Comparison of ENCODE assay signal across 8 cellular contexts in genomic region chr5:176676361-176676824, GRCh38. TPM values are rescaled to one million over a fixed set of nuclear protein-coding genes. Genes with fewer than 3 reads are reported as not detected.
DNase-seq lines count a peak whose midpoint lies in the region; ATAC-seq and TF ChIP-seq lines count a peak whose summit lies in the region.

No MANE protein-coding gene starts in this region.

- DNase-seq in 8988T (peak; percentile 77), adipocyte (ENCODE audit: low read depth) (peak; percentile 29), lower leg skin (ENCODE audit: low spot score in 2 of 2) (no peak), DMS53 treated with DMSO at 0.1 percent for 48 hours (lab: John Stamatoyannopoulos, UW; ENCODE audit: unreplicated experiment) (no peak)
- DNase-seq in activated CD4-positive, alpha-beta T cell treated with anti-CD3 and anti-CD28 coated beads, Interleukin-2, amount 10 ng/mL, durations not matched to agents 24 days and 14 days = no peak
- DNase-seq in stimulated activated naive CD4-positive, alpha-beta T cell treated with Interleukin-2 at 50 U/mL for 16 hours (lab: John Stamatoyannopoulos, UW) = no peak

- H3K36me3 Mint-ChIP-seq in activated CD4-positive, alpha-beta T cell treated with anti-CD3 and anti-CD28 coated beads, Interleukin-2, amount 10 ng/mL, durations not matched to agents 24 days and 14 days (ENCODE audit: low read depth) = no peaks in the 10 kb centered on the region

- no peaks in the 10 kb centered on the region for H3K9me3 ChIP-seq in adipocyte (ENCODE audit: control insufficient read depth, low read length)

- H3K27me3 Mint-ChIP-seq in activated CD4-positive, alpha-beta T cell treated with anti-CD3 and anti-CD28 coated beads, Interleukin-2, amount 10 ng/mL, durations not matched to agents 24 days and 14 days = peaks cover 27% of the 10 kb centered on the region

- ATAC-seq in GM18907 (IDR thresholded peaks at IDR 0.05; ENCODE audit: unreplicated experiment) (peak; percentile 75), HG03095 (IDR thresholded peaks at IDR 0.05; ENCODE audit: unreplicated experiment) (peak; percentile 77)

- H3K9me3 Mint-ChIP-seq in activated CD4-positive, alpha-beta T cell treated with anti-CD3 and anti-CD28 coated beads, Interleukin-2, amount 10 ng/mL, durations not matched to agents 24 days and 14 days = no peaks in the 10 kb centered on the region

- peaks cover 42% of the 10 kb centered on the region for H3K27me3 ChIP-seq in adipocyte (replicated peaks; ENCODE audit: control insufficient read depth, insufficient read depth, low read length)

- H3K4me1 Mint-ChIP-seq in activated CD4-positive, alpha-beta T cell treated with anti-CD3 and anti-CD28 coated beads, Interleukin-2, amount 10 ng/mL, durations not matched to agents 24 days and 14 days = no peaks in the 10 kb centered on the region

- H3K4me3 Mint-ChIP-seq in activated CD4-positive, alpha-beta T cell treated with anti-CD3 and anti-CD28 coated beads, Interleukin-2, amount 10 ng/mL, durations not matched to agents 24 days and 14 days = no peak overlapping the region

- peaks cover 14% of the 10 kb centered on the region for H3K4me1 ChIP-seq in adipocyte (ENCODE audit: control insufficient read depth, insufficient read depth, low read length)

- no peak for TF ChIP-seq CTCF in lower leg skin (IDR thresholded peaks at IDR 0.05)

- H3K4me3 ChIP-seq in adipocyte (ENCODE audit: low read length) (no peak overlapping the region), lower leg skin (ENCODE audit: low read depth, poor library complexity, severe bottlenecking) (no peak overlapping the region)

- no peaks in the 10 kb centered on the region for H3K36me3 ChIP-seq in adipocyte (ENCODE audit: control insufficient read depth, insufficient read depth, low read length, severe bottlenecking)

- TF ChIP-seq POLR2A in lower leg skin (IDR thresholded peaks at IDR 0.05) = no peak

- intact Hi-C loops in activated CD4-positive, alpha-beta T cell treated with anti-CD3 and anti-CD28 coated beads, Interleukin-2, amount 10 ng/mL, durations not matched to agents 24 days and 14 days (cut with micrococcal nuclease) = no loop called here
- intact Hi-C loops in lower leg skin (cut with DNase I; ENCODE audit: low total_unique reads) = no loop called here

- no peak overlapping the region for H3K9ac ChIP-seq in adipocyte (ENCODE audit: low read length)

- WGBS in lower leg skin, 2 donors = 55 to 58% methylated on average over 10 of the region's 10 CpGs

- no peak overlapping the region for H3K27ac Mint-ChIP-seq in activated CD4-positive, alpha-beta T cell treated with anti-CD3 and anti-CD28 coated beads, Interleukin-2, amount 10 ng/mL, durations not matched to agents 24 days and 14 days

RNA-seq across cellular contexts. Expression of gene TSPAN17, which starts 29.1 kb away (rescaled TPM):
- 29.3 and 32.0 TPM in 2 replicates for total RNA-seq in activated CD4-positive, alpha-beta T cell treated with anti-CD3 and anti-CD28 coated beads, Interleukin-2, amount 10 ng/mL, durations not matched to agents 24 days and 14 days
- total RNA-seq in lower leg skin = 10 to 100 TPM; 12.1 to 24.1 (median 15.6) TPM

RNA-seq across cellular contexts. Expression of gene EIF4E1B, which starts 45.9 kb away (rescaled TPM):
- total RNA-seq in activated CD4-positive, alpha-beta T cell treated with anti-CD3 and anti-CD28 coated beads, Interleukin-2, amount 10 ng/mL, durations not matched to agents 24 days and 14 days = not detected in 2 replicates
- not detected for total RNA-seq in lower leg skin

RNA-seq across cellular contexts. Expression of gene SNCB, which starts 46.1 kb away (rescaled TPM):
- total RNA-seq in activated CD4-positive, alpha-beta T cell treated with anti-CD3 and anti-CD28 coated beads, Interleukin-2, amount 10 ng/mL, durations not matched to agents 24 days and 14 days = not detected in 2 replicates
- total RNA-seq in lower leg skin = not detected

Comparison
In these comparisons a context has a peak if more than half of its experiments do, and no peak if none do; other contexts are left out.
1. DNase-seq: peak in 8988T (single experiment) and adipocyte (single experiment); none in activated CD4-positive, alpha-beta T cell treated with anti-CD3 and anti-CD28 coated beads, Interleukin-2, amount 10 ng/mL, durations not matched to agents 24 days and 14 days (single experiment), lower leg skin (0 of 2), stimulated activated naive CD4-positive, alpha-beta T cell treated with Interleukin-2 at 50 U/mL for 16 hours (single experiment) and DMS53 treated with DMSO at 0.1 percent for 48 hours (single experiment).